Comparison of ENCODE assay signal across 7 cellular contexts in genomic region chr17:74749262-74750038, GRCh38. TPM values are rescaled to one million over a fixed set of nuclear protein-coding genes. Genes with fewer than 3 reads are reported as not detected.
A peak's percentile ranks its signal among the peaks of the same experiment; 100 is the strongest.
DNase-seq lines count a peak whose midpoint lies in the region; ATAC-seq, FAIRE-seq and TF ChIP-seq lines count a peak whose summit lies in the region.

No MANE protein-coding gene starts in this region.

- ATAC-seq in GM19035 (IDR thresholded peaks at IDR 0.05; ENCODE audit: unreplicated experiment) = peak; percentile 14
- peak; percentile 19 for ATAC-seq in HG03460 (IDR thresholded peaks at IDR 0.05; ENCODE audit: unreplicated experiment)
- ATAC-seq in activated CD4-positive, CD25-positive, alpha-beta regulatory T cell treated with anti-CD3 and anti-CD28 coated beads, Interleukin-2, amount 50 U/mL, for 24 hours = peak; percentile 2 to 10
- no peak for ATAC-seq in HG02938 (IDR thresholded peaks at IDR 0.05; ENCODE audit: unreplicated experiment)

- H3K36me3 ChIP-seq in endothelial cell of umbilical vein (ENCODE audit: control insufficient read depth in 2 of 2, extremely low read depth in 1 of 2, insufficient read depth in 2 of 2, low read length in 2 of 2) = no peaks in the 10 kb centered on the region

- no peaks in the 10 kb centered on the region for H4K20me1 ChIP-seq in endothelial cell of umbilical vein (replicated peaks; ENCODE audit: control insufficient read depth, extremely low read depth, insufficient read depth, low read length)

- no TSS peak for BruUV-seq in endothelial cell of umbilical vein (replicated peaks; lab: Mats Ljungman, UMichigan)

- DNase-seq in endothelial cell of umbilical vein (ENCODE audit: low read depth, low spot score) = no peak
- peak; percentile 69 for DNase-seq in nephron progenitor cell
- no peak for DNase-seq in CD1c-positive myeloid dendritic cell (ENCODE audit: extremely low spot score)

- peak overlapping the region; percentile 47 to 71 (median 57) for H3K4me3 ChIP-seq in endothelial cell of umbilical vein (replicated peaks in 1 of 3; ENCODE audit: insufficient read depth in 1 of 3, low read depth in 1 of 3, low read length in 3 of 3)

- no peaks in the 10 kb centered on the region for H3K27me3 ChIP-seq in endothelial cell of umbilical vein (ENCODE audit: control insufficient read depth in 2 of 2, insufficient read depth in 2 of 2, low read length in 2 of 2)

- CTCF ChIA-PET in endothelial cell of umbilical vein (lab: Charles Lee) = interaction anchor here (0.8 to 2.3 kb wide), 11 partner anchors 9 to 113 kb away, joined by 3 to 17 read pairs (median 5); partner anchors contain the start of gene NAT9

- no peaks in the 10 kb centered on the region for H3K79me2 ChIP-seq in endothelial cell of umbilical vein (ENCODE audit: control insufficient read depth, insufficient read depth, low read length)

- TF ChIP-seq CTCF in endothelial cell of umbilical vein (IDR thresholded peaks at IDR 0.05; ENCODE audit: extremely low read depth in 1 of 2, insufficient read depth in 1 of 2, low read depth in 1 of 2, low read length in 2 of 2) (no peak), nephron progenitor cell (IDR thresholded peaks at IDR 0.05) (no peak)

- peaks cover 4% of the 10 kb centered on the region for H3K4me1 ChIP-seq in endothelial cell of umbilical vein (ENCODE audit: control insufficient read depth, extremely low read depth, insufficient read depth, low read length)

- no peak for TF ChIP-seq POLR2A in endothelial cell of umbilical vein (IDR thresholded peaks at IDR 0.05; ENCODE audit: low read depth, low read length)

- peak overlapping the region; percentile 56 for H3K9ac ChIP-seq in endothelial cell of umbilical vein (replicated peaks; ENCODE audit: extremely low read depth, insufficient read depth, low read length)

- H3K27ac ChIP-seq in endothelial cell of umbilical vein (ENCODE audit: insufficient read depth, low read depth, low read length) = no peak overlapping the region

- H3K9me3 Mint-ChIP-seq in nephron progenitor cell = no peaks in the 10 kb centered on the region

- H2AFZ ChIP-seq in endothelial cell of umbilical vein (ENCODE audit: low read depth, low read length) = peak overlapping the region; percentile 93

- peak overlapping the region; percentile 100 for H3K4me3 Mint-ChIP-seq in nephron progenitor cell

- no peak for FAIRE-seq in endothelial cell of umbilical vein (lab: Jason Lieb, UNC)

- H3K4me1 Mint-ChIP-seq in nephron progenitor cell = peaks cover 77% of the 10 kb centered on the region

- peaks cover 3% of the 10 kb centered on the region for H3K27me3 Mint-ChIP-seq in nephron progenitor cell (ENCODE audit: low read depth, poor library complexity)

- POLR2A ChIA-PET in endothelial cell of umbilical vein (lab: Charles Lee) = interaction anchor here (1.7 kb wide), 1 partner anchor 27 kb away, joined by 5 read pairs; a partner anchor contains a TSS

- no peaks in the 10 kb centered on the region for H3K9me1 ChIP-seq in endothelial cell of umbilical vein (replicated peaks; ENCODE audit: control insufficient read depth, extremely low read depth, insufficient read depth, low read length)

- dilution Hi-C loops in endothelial cell of umbilical vein (cut with MboI; ENCODE audit: extremely low pct_ligation_motif_present, low sequenced_read_pairs) = no loop called here

- peak overlapping the region; percentile 82 for H3K4me2 ChIP-seq in endothelial cell of umbilical vein (ENCODE audit: insufficient read depth, low read length)

- H3K36me3 Mint-ChIP-seq in nephron progenitor cell (ENCODE audit: low read depth) = peaks cover 10% of the 10 kb centered on the region

- intact Hi-C loops in endothelial cell of umbilical vein (cut with micrococcal nuclease) = loop anchor here (1.0 to 10.0 kb wide), 2 partner anchors 8 to 1435 kb away; partner anchors contain the start of gene CDC42EP4

- peak overlapping the region; percentile 97 for H3K27ac Mint-ChIP-seq in nephron progenitor cell

- H3K9me3 ChIP-seq in endothelial cell of umbilical vein (replicated peaks; ENCODE audit: control insufficient read depth, insufficient read depth, low read length) = no peaks in the 10 kb centered on the region

TF ChIP-seq in endothelial cell of umbilical vein, 7 proteins besides CTCF, POLR2A, EP300 and RAD21:
- TF ChIP-seq JUN (IDR thresholded peaks at IDR 0.05; ENCODE audit: borderline replicate concordance, insufficient read depth, insufficient read length, low read depth) (no peak), MYC (IDR thresholded peaks at IDR 0.05; ENCODE audit: low read depth, low read length) (no peak), EZH2 (IDR thresholded peaks at IDR 0.05; ENCODE audit: borderline replicate concordance, low read depth, low read length, severe bottlenecking) (no peak), GATA2 (IDR thresholded peaks at IDR 0.05; ENCODE audit: insufficient read depth, insufficient read length, low read depth, low read length) (no peak), MAX (IDR thresholded peaks at IDR 0.05; ENCODE audit: insufficient read depth, insufficient read length) (no peak), POLR2AphosphoS5 (IDR thresholded peaks at IDR 0.05; ENCODE audit: insufficient read depth, low read depth, low read length) (no peak), FOS (IDR thresholded peaks at IDR 0.05; ENCODE audit: borderline replicate concordance, insufficient read depth, low read length) (no peak)
TF ChIP-seq in endothelial cell of umbilical vein: peak in this region for 0.

RNA-seq across cellular contexts. Expression of gene NHERF1, which starts 1.0 kb away (rescaled TPM):
- total RNA-seq in endothelial cell of umbilical vein = 26.8 and 26.9 TPM in 2 replicates
- 22.4 and 24.4 TPM in 2 replicates for polyA plus RNA-seq in endothelial cell of umbilical vein
- 24.1 and 26.0 TPM in 2 replicates for polyA plus RNA-seq in endothelial cell of umbilical vein (2011; cell fraction: cytosol; rRNA removed)
- 13.6 and 14.0 TPM in 2 replicates for polyA plus RNA-seq in endothelial cell of umbilical vein (2011; cell fraction: nucleus; rRNA removed)
- 19.5 and 22.8 TPM in 2 replicates for polyA plus RNA-seq in endothelial cell of umbilical vein (2012)
- 15.5 and 20.8 TPM in 2 replicates for polyA minus RNA-seq in endothelial cell of umbilical vein
- polyA minus RNA-seq in endothelial cell of umbilical vein (2011; cell fraction: cytosol; rRNA and poly(A)+ RNA removed) = 47.4 TPM
- polyA minus RNA-seq in endothelial cell of umbilical vein (2011; cell fraction: nucleus; rRNA and poly(A)+ RNA removed) = 3.8 and 4.8 TPM in 2 replicates

RNA-seq across cellular contexts. Expression of gene RAB37, which starts 12.4 kb away (rescaled TPM):
- 0.21 TPM in 1 of 2 replicates, not detected in the other for total RNA-seq in endothelial cell of umbilical vein
- 0.10 and 0.11 TPM in 2 replicates for polyA plus RNA-seq in endothelial cell of umbilical vein
- polyA plus RNA-seq in endothelial cell of umbilical vein (2011; cell fraction: cytosol; rRNA removed) = 0.11 and 0.14 TPM in 2 replicates
- 0.14 and 0.15 TPM in 2 replicates for polyA plus RNA-seq in endothelial cell of umbilical vein (2011; cell fraction: nucleus; rRNA removed)
- 0.25 TPM in 1 of 2 replicates, not detected in the other for polyA plus RNA-seq in endothelial cell of umbilical vein (2012)
- 0.29 TPM in 1 of 2 replicates, not detected in the other for polyA minus RNA-seq in endothelial cell of umbilical vein
- polyA minus RNA-seq in endothelial cell of umbilical vein (2011; cell fraction: cytosol; rRNA and poly(A)+ RNA removed) = not detected
- polyA minus RNA-seq in endothelial cell of umbilical vein (2011; cell fraction: nucleus; rRNA and poly(A)+ RNA removed) = not detected in 2 replicates

RNA-seq across cellular contexts. Expression of gene NAT9, which starts 26.7 kb away (rescaled TPM):
- total RNA-seq in endothelial cell of umbilical vein = 44.8 and 45.8 TPM in 2 replicates
- polyA plus RNA-seq in endothelial cell of umbilical vein = 37.2 and 39.3 TPM in 2 replicates
- polyA plus RNA-seq in endothelial cell of umbilical vein (2011; cell fraction: cytosol; rRNA removed) = 32.6 and 39.8 TPM in 2 replicates
- 230 and 239 TPM in 2 replicates for polyA plus RNA-seq in endothelial cell of umbilical vein (2011; cell fraction: nucleus; rRNA removed)
- 45.3 and 53.6 TPM in 2 replicates for polyA plus RNA-seq in endothelial cell of umbilical vein (2012)
- polyA minus RNA-seq in endothelial cell of umbilical vein = 44.8 and 46.5 TPM in 2 replicates
- 3.6 TPM for polyA minus RNA-seq in endothelial cell of umbilical vein (2011; cell fraction: cytosol; rRNA and poly(A)+ RNA removed)
- 32.7 and 34.2 TPM in 2 replicates for polyA minus RNA-seq in endothelial cell of umbilical vein (2011; cell fraction: nucleus; rRNA and poly(A)+ RNA removed)

RNA-seq across cellular contexts. Expression of gene CD300LF, which starts 36.7 kb away (rescaled TPM):
- total RNA-seq in endothelial cell of umbilical vein = not detected in 2 replicates
- polyA plus RNA-seq in endothelial cell of umbilical vein = not detected in 2 replicates
- polyA plus RNA-seq in endothelial cell of umbilical vein (2011; cell fraction: cytosol; rRNA removed) = not detected in 2 replicates
- not detected in 2 replicates for polyA plus RNA-seq in endothelial cell of umbilical vein (2011; cell fraction: nucleus; rRNA removed)
- not detected in 2 replicates for polyA plus RNA-seq in endothelial cell of umbilical vein (2012)
- polyA minus RNA-seq in endothelial cell of umbilical vein = not detected in 2 replicates
- polyA minus RNA-seq in endothelial cell of umbilical vein (2011; cell fraction: cytosol; rRNA and poly(A)+ RNA removed) = not detected
- not detected in 2 replicates for polyA minus RNA-seq in endothelial cell of umbilical vein (2011; cell fraction: nucleus; rRNA and poly(A)+ RNA removed)
